1 cellular context compared by ENCODE assay signal in the genomic region with DNA sequence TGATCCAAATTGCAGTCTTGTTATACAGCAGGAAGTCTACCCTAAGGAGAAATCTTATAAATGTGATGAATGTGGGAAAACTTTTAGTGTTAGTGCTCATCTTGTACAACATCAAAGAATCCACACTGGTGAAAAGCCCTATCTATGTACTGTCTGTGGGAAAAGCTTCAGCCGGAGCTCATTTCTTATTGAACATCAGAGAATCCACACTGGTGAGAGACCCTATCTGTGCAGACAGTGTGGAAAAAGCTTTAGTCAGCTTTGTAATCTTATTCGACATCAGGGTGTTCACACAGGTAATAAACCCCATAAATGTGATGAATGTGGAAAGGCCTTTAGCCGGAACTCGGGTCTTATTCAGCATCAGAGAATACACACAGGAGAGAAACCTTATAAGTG.
A peak's percentile ranks its signal among the peaks of the same experiment; 100 is the strongest.
TF ChIP-seq lines count a peak whose summit lies in the region.

No MANE protein-coding gene starts in this region.

TF ChIP-seq in A549, 52 proteins besides CTCF, POLR2A, EP300 and RAD21:
- TF ChIP-seq GATA3 (IDR thresholded peaks at IDR 0.05; ENCODE audit: borderline replicate concordance): 0 out of 2 replicates have a peak, but pooled peaks have one; percentile 41
- no peak for TF ChIP-seq NPAS2 (CRISPR knock-in tag; IDR thresholded peaks at IDR 0.05; ENCODE audit: borderline replicate concordance)
- TF ChIP-seq, protein P1, sequence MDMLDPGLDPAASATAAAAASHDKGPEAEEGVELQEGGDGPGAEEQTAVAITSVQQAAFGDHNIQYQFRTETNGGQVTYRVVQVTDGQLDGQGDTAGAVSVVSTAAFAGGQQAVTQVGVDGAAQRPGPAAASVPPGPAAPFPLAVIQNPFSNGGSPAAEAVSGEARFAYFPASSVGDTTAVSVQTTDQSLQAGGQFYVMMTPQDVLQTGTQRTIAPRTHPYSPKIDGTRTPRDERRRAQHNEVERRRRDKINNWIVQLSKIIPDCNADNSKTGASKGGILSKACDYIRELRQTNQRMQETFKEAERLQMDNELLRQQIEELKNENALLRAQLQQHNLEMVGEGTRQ (IDR thresholded peaks at IDR 0.05): no peak
- TF ChIP-seq, protein P2, sequence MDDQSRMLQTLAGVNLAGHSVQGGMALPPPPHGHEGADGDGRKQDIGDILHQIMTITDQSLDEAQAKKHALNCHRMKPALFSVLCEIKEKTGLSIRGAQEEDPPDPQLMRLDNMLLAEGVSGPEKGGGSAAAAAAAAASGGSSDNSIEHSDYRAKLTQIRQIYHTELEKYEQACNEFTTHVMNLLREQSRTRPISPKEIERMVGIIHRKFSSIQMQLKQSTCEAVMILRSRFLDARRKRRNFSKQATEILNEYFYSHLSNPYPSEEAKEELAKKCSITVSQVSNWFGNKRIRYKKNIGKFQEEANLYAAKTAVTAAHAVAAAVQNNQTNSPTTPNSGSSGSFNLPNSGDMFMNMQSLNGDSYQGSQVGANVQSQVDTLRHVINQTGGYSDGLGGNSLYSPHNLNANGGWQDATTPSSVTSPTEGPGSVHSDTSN (IDR thresholded peaks at IDR 0.05): no peak
- no peak for TF ChIP-seq MYC (IDR thresholded peaks at IDR 0.05; ENCODE audit: borderline replicate concordance, low read length)
- TF ChIP-seq JUN (IDR thresholded peaks at IDR 0.05): no peak
- no peak for TF ChIP-seq RARB (CRISPR knock-in tag; IDR thresholded peaks at IDR 0.05)
- TF ChIP-seq, protein P3, sequence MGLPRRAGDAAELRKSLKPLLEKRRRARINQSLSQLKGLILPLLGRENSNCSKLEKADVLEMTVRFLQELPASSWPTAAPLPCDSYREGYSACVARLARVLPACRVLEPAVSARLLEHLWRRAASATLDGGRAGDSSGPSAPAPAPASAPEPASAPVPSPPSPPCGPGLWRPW (IDR thresholded peaks at IDR 0.05): peak; percentile 21; the same call in 1 of the 2 replicates
- TF ChIP-seq KDM1A (IDR thresholded peaks at IDR 0.05; ENCODE audit: low read depth): peak; percentile 32; the same call in 1 of the 2 replicates
- TF ChIP-seq ZSCAN20 (CRISPR knock-in tag; IDR thresholded peaks at IDR 0.05): no peak
